8 cellular contexts compared by ENCODE assay signal in the genomic region with DNA sequence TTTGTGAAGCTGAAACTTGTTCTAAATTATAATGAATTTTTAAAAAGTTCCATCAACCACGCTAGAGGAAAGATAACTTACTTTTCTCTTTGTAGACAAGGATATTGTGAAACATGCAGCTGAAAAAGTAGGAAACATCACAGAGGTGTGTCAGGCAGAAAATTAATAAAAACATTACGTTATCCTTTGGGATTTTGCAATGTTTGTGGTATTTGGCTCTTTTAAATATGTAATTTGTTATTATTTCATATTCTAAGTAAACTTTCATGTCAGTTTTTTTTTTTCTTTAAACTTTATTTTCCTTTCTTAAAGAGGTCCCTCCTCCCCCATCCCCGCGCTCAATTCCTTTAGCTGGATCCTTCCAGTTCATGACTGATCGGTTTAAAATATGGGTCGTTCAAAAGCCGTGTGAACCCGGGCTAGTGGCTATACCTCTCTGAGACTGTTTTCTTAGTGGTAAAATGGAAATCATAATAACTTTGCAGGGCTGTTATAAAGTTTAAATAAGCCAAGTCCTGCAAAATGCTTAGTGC. TPM values are rescaled to one million over a fixed set of nuclear protein-coding genes. Genes with fewer than 3 reads are reported as not detected.
DNase-seq lines count a peak whose midpoint lies in the region; ATAC-seq, FAIRE-seq and TF ChIP-seq lines count a peak whose summit lies in the region.

No MANE protein-coding gene starts in this region.

- H3K79me2 ChIP-seq in keratinocyte (ENCODE audit: control insufficient read depth, insufficient read depth, low read length) = peaks cover 2% of the 10 kb centered on the region

- H2AFZ ChIP-seq in keratinocyte (ENCODE audit: control insufficient read depth, low read length) = peak overlapping the region; percentile 68

- DNase-seq in SIG-M5 treated with dmso at 0.1 percent for 504 hours (lab: John Stamatoyannopoulos, UW; ENCODE audit: unreplicated experiment) = peak; percentile 69
- DNase-seq in SIG-M5 (lab: John Stamatoyannopoulos, UW) = no peak
- DNase-seq in keratinocyte (ENCODE audit: low read depth, low spot score) = no peak
- DNase-seq in upper lobe of left lung = no peak
- no peak for DNase-seq in NCI-H345 (lab: John Stamatoyannopoulos, UW)
- no peak for DNase-seq in stimulated activated naive CD4-positive, alpha-beta T cell (lab: John Stamatoyannopoulos, UW)
- no peak for DNase-seq in activated naive CD4-positive, alpha-beta T cell treated with anti-CD3 and anti-CD28 coated beads, Interleukin-2, amount 10 ng/mL, durations not matched to agents 7 days and 5 days

- TF ChIP-seq CTCF in WI38 (IDR thresholded peaks at IDR 0.05; ENCODE audit: low read depth, low read length) = no peak
- no peak for TF ChIP-seq CTCF in keratinocyte (optimal IDR thresholded peaks at IDR 0.05 in 1 of 3, IDR thresholded peaks at IDR 0.05 in 1 of 3, conservative IDR thresholded peaks at IDR 0.05 in 1 of 3; ENCODE audit: extremely low read depth in 1 of 3, insufficient read depth in 2 of 3, low read length in 3 of 3)
- no peak for TF ChIP-seq CTCF in upper lobe of left lung (IDR thresholded peaks at IDR 0.05)

- H3K4me1 ChIP-seq in keratinocyte (ENCODE audit: control insufficient read depth, extremely low read depth, insufficient read depth, low read length) = peaks cover 6% of the 10 kb centered on the region
- H3K4me1 ChIP-seq in upper lobe of left lung = peaks cover 8 to 16% (median 12%) of the 10 kb centered on the region in 4 donors

- peaks cover 0 to 4% of the 10 kb centered on the region in 2 experiments for H3K36me3 ChIP-seq in keratinocyte (ENCODE audit: control insufficient read depth in 2 of 2, extremely low read depth in 1 of 2, insufficient read depth in 2 of 2, low read length in 2 of 2)
- H3K36me3 ChIP-seq in upper lobe of left lung = peaks cover 0 to 6% (median 0%) of the 10 kb centered on the region in 4 donors

- H3K27ac ChIP-seq in keratinocyte (ENCODE audit: control insufficient read depth, insufficient read depth, low read length) (peak overlapping the region; percentile 39), upper lobe of left lung (peak overlapping the region in 1 of 4 donors; percentile 83)

- peak overlapping the region; percentile 67 for H3K4me3 ChIP-seq in WI38 (ENCODE audit: low read depth, low read length)
- H3K4me3 ChIP-seq in keratinocyte (ENCODE audit: control insufficient read depth in 2 of 3, extremely low read depth in 1 of 3, insufficient read depth in 2 of 3, low read depth in 1 of 3, low read length in 3 of 3) = peak overlapping the region; percentile 47 to 78 (median 66)
- H3K4me3 ChIP-seq in upper lobe of left lung = peak overlapping the region; percentile 2 to 91 (median 78)

- H3K4me2 ChIP-seq in keratinocyte (ENCODE audit: control insufficient read depth, extremely low read depth, insufficient read depth, low read depth, low read length) = peak overlapping the region; percentile 93

- ATAC-seq in upper lobe of left lung (ENCODE audit: low FRiP score in 2 of 2) = peak in 1 of 2 donors; percentile 32

- no peak for FAIRE-seq in keratinocyte (lab: Jason Lieb, UNC)

- no peaks in the 10 kb centered on the region for H3K9me3 ChIP-seq in keratinocyte (ENCODE audit: control insufficient read depth, low read depth, low read length)
- H3K9me3 ChIP-seq in upper lobe of left lung = no peaks in the 10 kb centered on the region

- dilution Hi-C loops in keratinocyte (cut with MboI; ENCODE audit: extremely low pct_ligation_motif_present, low sequenced_read_pairs) = no loop called here

- H3K9me3 Mint-ChIP-seq in activated naive CD4-positive, alpha-beta T cell treated with anti-CD3 and anti-CD28 coated beads, Interleukin-2, amount 10 ng/mL, durations not matched to agents 7 days and 5 days = no peaks in the 10 kb centered on the region

- H3K27ac Mint-ChIP-seq in activated naive CD4-positive, alpha-beta T cell treated with anti-CD3 and anti-CD28 coated beads, Interleukin-2, amount 10 ng/mL, durations not matched to agents 7 days and 5 days = no peak overlapping the region

- CTCF ChIA-PET in activated naive CD4-positive, alpha-beta T cell treated with anti-CD3 and anti-CD28 coated beads, Interleukin-2, amount 10 ng/mL, durations not matched to agents 7 days and 5 days (lab: Charles Lee) = interaction anchor here (1.0 to 1.8 kb wide), 3 partner anchors 15 to 225 kb away, joined by 3 to 7 read pairs (median 3); partner anchors contain the start of gene SIX5

- H3K27me3 ChIP-seq in keratinocyte (ENCODE audit: control insufficient read depth, extremely low read depth, insufficient read depth, low read length) (no peaks in the 10 kb centered on the region), upper lobe of left lung (no peaks in the 10 kb centered on the region)

- H3K4me1 Mint-ChIP-seq in activated naive CD4-positive, alpha-beta T cell treated with anti-CD3 and anti-CD28 coated beads, Interleukin-2, amount 10 ng/mL, durations not matched to agents 7 days and 5 days = peaks cover 14% of the 10 kb centered on the region

- H3K4me3 Mint-ChIP-seq in activated naive CD4-positive, alpha-beta T cell treated with anti-CD3 and anti-CD28 coated beads, Interleukin-2, amount 10 ng/mL, durations not matched to agents 7 days and 5 days = no peak overlapping the region

- 5 to 8% methylated on average over 8 of the region's 8 CpGs for WGBS in upper lobe of left lung, 2 donors

- H3K9ac ChIP-seq in keratinocyte (ENCODE audit: control insufficient read depth, extremely low read depth, insufficient read depth, low read length) = peak overlapping the region; percentile 54

- no peaks in the 10 kb centered on the region for H3K36me3 Mint-ChIP-seq in activated naive CD4-positive, alpha-beta T cell treated with anti-CD3 and anti-CD28 coated beads, Interleukin-2, amount 10 ng/mL, durations not matched to agents 7 days and 5 days

- peaks cover 2% of the 10 kb centered on the region for H3K9me1 ChIP-seq in keratinocyte (ENCODE audit: control insufficient read depth, extremely low read depth, insufficient read depth, low read length)

- H4K20me1 ChIP-seq in keratinocyte (ENCODE audit: control insufficient read depth, extremely low read depth, insufficient read depth, low read length) = no peaks in the 10 kb centered on the region

- H3K27me3 Mint-ChIP-seq in activated naive CD4-positive, alpha-beta T cell treated with anti-CD3 and anti-CD28 coated beads, Interleukin-2, amount 10 ng/mL, durations not matched to agents 7 days and 5 days = peaks cover 24% of the 10 kb centered on the region

- TF ChIP-seq POLR2A in upper lobe of left lung (IDR thresholded peaks at IDR 0.05) = no peak

- TF ChIP-seq EP300 in upper lobe of left lung (IDR thresholded peaks at IDR 0.05) = no peak

RNA-seq across cellular contexts. Expression of gene CCDC61, which starts 0.7 kb away (rescaled TPM):
- 5.2 to 6.1 TPM (median 5.8 TPM) in 3 replicates for polyA plus RNA-seq in keratinocyte
- 1.4 TPM for polyA plus RNA-seq in keratinocyte (2011; ENCODE audit: low read depth)
- polyA plus RNA-seq in keratinocyte (2011; cell fraction: cytosol; rRNA removed) = 1.9 and 3.5 TPM in 2 replicates
- 8.6 and 10.5 TPM in 2 replicates for polyA plus RNA-seq in keratinocyte (2011; cell fraction: nucleus; rRNA removed)
- polyA plus RNA-seq in keratinocyte (2012; ENCODE audit: low replicate concordance) = 5.0 and 10.0 TPM in 2 replicates
- 2.7 to 6.8 TPM (median 3.1 TPM) in 3 replicates for polyA minus RNA-seq in keratinocyte
- polyA minus RNA-seq in keratinocyte (2011; cell fraction: cytosol; rRNA and poly(A)+ RNA removed) = 4.8 TPM
- polyA minus RNA-seq in keratinocyte (2011; cell fraction: nucleus; rRNA and poly(A)+ RNA removed) = 6.1 and 9.0 TPM in 2 replicates
- 10 to 100 TPM in 5 of 6 donors, 1 to 10 TPM in 1; 5.9 to 28.3 (median 20.3) TPM for total RNA-seq in upper lobe of left lung

RNA-seq across cellular contexts. Expression of gene NOVA2, which starts 20.9 kb away (rescaled TPM):
- polyA plus RNA-seq in keratinocyte = not detected in 3 replicates
- 0.26 TPM for polyA plus RNA-seq in keratinocyte (2011; ENCODE audit: low read depth)
- polyA plus RNA-seq in keratinocyte (2011; cell fraction: cytosol; rRNA removed) = 0.01 TPM in 1 of 2 replicates, not detected in the other
- 0.03 TPM in 2 replicates for polyA plus RNA-seq in keratinocyte (2011; cell fraction: nucleus; rRNA removed)
- polyA plus RNA-seq in keratinocyte (2012; ENCODE audit: low replicate concordance) = 0.17 TPM in 1 of 2 replicates, not detected in the other
- not detected in 3 replicates for polyA minus RNA-seq in keratinocyte
- polyA minus RNA-seq in keratinocyte (2011; cell fraction: cytosol; rRNA and poly(A)+ RNA removed) = not detected
- polyA minus RNA-seq in keratinocyte (2011; cell fraction: nucleus; rRNA and poly(A)+ RNA removed) = not detected in 2 replicates
- total RNA-seq in upper lobe of left lung = 10 to 100 TPM in 4 of 6 donors, 1 to 10 TPM in 2; 4.7 to 19.0 (median 13.9) TPM

RNA-seq across cellular contexts. Expression of gene PGLYRP1, which starts 28.3 kb away (rescaled TPM):
- polyA plus RNA-seq in keratinocyte = not detected in 3 replicates
- polyA plus RNA-seq in keratinocyte (2011; ENCODE audit: low read depth) = not detected
- polyA plus RNA-seq in keratinocyte (2011; cell fraction: cytosol; rRNA removed) = not detected in 2 replicates
- polyA plus RNA-seq in keratinocyte (2011; cell fraction: nucleus; rRNA removed) = not detected in 2 replicates
- not detected in 2 replicates for polyA plus RNA-seq in keratinocyte (2012; ENCODE audit: low replicate concordance)
- not detected in 3 replicates for polyA minus RNA-seq in keratinocyte
- not detected for polyA minus RNA-seq in keratinocyte (2011; cell fraction: cytosol; rRNA and poly(A)+ RNA removed)
- polyA minus RNA-seq in keratinocyte (2011; cell fraction: nucleus; rRNA and poly(A)+ RNA removed) = not detected in 2 replicates
- total RNA-seq in upper lobe of left lung = 1 to 10 TPM in 4 of 6 donors, not detected in 2; 2.1 to 4.3 (median 3.3) TPM

RNA-seq across cellular contexts. Expression of gene IGFL4, which starts 46.3 kb away (rescaled TPM):
- polyA plus RNA-seq in keratinocyte = 0.01 TPM in 1 of 3 replicates, not detected in the others
- polyA plus RNA-seq in keratinocyte (2011; ENCODE audit: low read depth) = not detected
- polyA plus RNA-seq in keratinocyte (2011; cell fraction: cytosol; rRNA removed) = 0.18 TPM in 1 of 2 replicates, not detected in the other
- polyA plus RNA-seq in keratinocyte (2011; cell fraction: nucleus; rRNA removed) = 0.19 and 0.35 TPM in 2 replicates
- polyA plus RNA-seq in keratinocyte (2012; ENCODE audit: low replicate concordance) = 0.07 and 0.18 TPM in 2 replicates
- not detected in 3 replicates for polyA minus RNA-seq in keratinocyte
- not detected for polyA minus RNA-seq in keratinocyte (2011; cell fraction: cytosol; rRNA and poly(A)+ RNA removed)
- polyA minus RNA-seq in keratinocyte (2011; cell fraction: nucleus; rRNA and poly(A)+ RNA removed) = not detected in 2 replicates
- not detected for total RNA-seq in upper lobe of left lung
